32 cellular contexts compared by ENCODE assay signal in the genomic region with DNA sequence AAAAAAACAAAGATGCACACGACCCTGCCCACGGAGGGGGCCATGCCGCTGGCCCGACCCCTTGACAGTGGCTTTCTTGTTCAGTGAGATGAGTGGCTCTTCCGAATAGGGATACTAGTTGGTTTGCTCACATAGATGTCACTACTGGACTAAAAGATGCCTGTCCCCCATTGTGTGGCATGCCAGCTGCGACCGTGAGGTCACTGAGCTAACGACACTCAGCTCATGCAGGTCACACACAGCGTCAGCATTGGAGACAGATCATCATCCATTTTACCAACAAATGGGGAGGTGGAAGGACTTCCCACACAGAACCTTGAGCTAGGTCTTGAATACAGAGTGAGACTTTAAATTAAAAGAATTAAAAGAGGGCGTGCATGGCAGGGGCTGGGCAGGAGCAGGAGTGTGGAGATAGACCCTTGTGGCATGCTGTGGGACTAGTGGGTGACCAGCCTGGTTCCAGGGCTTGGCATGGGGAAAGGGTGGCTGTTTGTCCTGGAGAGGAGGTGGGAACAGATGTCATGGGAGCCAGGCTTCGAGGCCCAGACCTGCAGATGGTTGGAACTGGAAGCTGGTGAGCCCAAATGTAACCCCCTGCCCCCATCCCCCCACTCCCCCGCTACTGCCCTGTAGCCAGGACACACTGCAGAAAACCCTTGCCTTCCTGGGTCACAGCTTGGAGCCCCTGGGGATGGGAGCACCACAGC. TPM values are rescaled to one million over a fixed set of nuclear protein-coding genes. Genes with fewer than 3 reads are reported as not detected.
DNase-seq lines count a peak whose midpoint lies in the region; ATAC-seq and TF ChIP-seq lines count a peak whose summit lies in the region.
"Had no signal": no experiment of that assay in that cellular context is flagged by ENCODE, and none has a peak within 500 bp of the region (broad histone marks: within the 10 kb centered on the region; RNA-seq: fewer than 3 reads in every experiment).

No MANE protein-coding gene starts in this region.

- H3K36me3 ChIP-seq in esophagus muscularis mucosa (no peaks in the 10 kb centered on the region), stomach (no peaks in the 10 kb centered on the region)
- H3K36me3 ChIP-seq: cardiac muscle cell, prostate gland, suprapubic skin had no signal

- H3K27me3 Mint-ChIP-seq in natural killer cell (ENCODE audit: low read depth in 2 of 2) = peaks cover 0 to 2% of the 10 kb centered on the region in 2 donors
- H3K27me3 Mint-ChIP-seq: activated CD4-positive, alpha-beta T cell treated with anti-CD3 and anti-CD28 coated beads for 36 hours; activated CD8-positive, alpha-beta T cell treated with anti-CD3 and anti-CD28 coated beads for 36 hours; activated naive CD8-positive, alpha-beta T cell treated with anti-CD3 and anti-CD28 coated beads for 36 hours had no signal

- H3K9me3 Mint-ChIP-seq in natural killer cell = no peaks in the 10 kb centered on the region
- H3K9me3 Mint-ChIP-seq: activated CD8-positive, alpha-beta T cell treated with anti-CD3 and anti-CD28 coated beads for 36 hours; activated naive CD8-positive, alpha-beta T cell treated with anti-CD3 and anti-CD28 coated beads for 36 hours; activated T-helper 2 cell treated with anti-CD3 and anti-CD28 coated beads, Interferon-gamma antibody, Interleukin-2, Interleukin-4, amounts not matched to agents 10 μg/mL and 5 μg/mL and 100 μg/mL, durations not matched to agents 14 hours and 24 hours and 36 hours; stimulated activated naive B cell treated with anti-CD40 and anti-IgM and Interleukin-4, amounts not matched to agents 10 μg/mL and 1 μg/mL and 100 μg/mL, for 72 hours; T-helper 2 cell treated with Interferon-gamma antibody and Interleukin-4, amounts not matched to agents 5 μg/mL and 100 μg/mL, for 36 hours had no signal

- WGBS in esophagus muscularis mucosa = 84% methylated on average over 8 of the region's 12 CpGs
- 72 to 86% (median 84%) methylated on average over 12 of the region's 12 CpGs for WGBS in stomach, 5 donors

- peak; percentile 46 for DNase-seq in DMS 273 (lab: John Stamatoyannopoulos, UW; ENCODE audit: unreplicated experiment)
- no peak for DNase-seq in DMS 273 treated with DMSO at 0.1 percent for 48 hours (lab: John Stamatoyannopoulos, UW)
- DNase-seq in esophagus muscularis mucosa (ENCODE audit: extremely low spot score) = no peak
- DNase-seq in natural killer cell = no peak
- DNase-seq in stomach = no peak
- no peak for DNase-seq in occipital lobe (lab: John Stamatoyannopoulos, UW)
- DNase-seq: activated CD4-positive, alpha-beta T cell treated with anti-CD3 and anti-CD28 coated beads for 36 hours; activated CD8-positive, alpha-beta T cell treated with anti-CD3 and anti-CD28 coated beads for 36 hours; activated naive CD8-positive, alpha-beta T cell treated with anti-CD3 and anti-CD28 coated beads for 36 hours; Caco-2; cortex of kidney; DND-41; foreskin melanocyte; GF-D8; mammary epithelial cell; NCI-H1417 treated with DMSO at 0.1 percent for 48 hours; NCI-H2081; NCI-H774; stimulated activated naive B cell treated with anti-CD40 and anti-IgM and Interleukin-4, amounts not matched to agents 10 μg/mL and 1 μg/mL and 100 μg/mL, for 72 hours had no signal

- TF ChIP-seq CTCF in esophagus muscularis mucosa (IDR thresholded peaks at IDR 0.05) = no peak
- no peak for TF ChIP-seq CTCF in natural killer cell (IDR thresholded peaks at IDR 0.05)
- TF ChIP-seq CTCF in stomach (IDR thresholded peaks at IDR 0.05) = no peak

- peaks cover 44 to 68% of the 10 kb centered on the region in 2 donors for H3K4me1 Mint-ChIP-seq in natural killer cell
- H3K4me1 Mint-ChIP-seq: activated CD4-positive, alpha-beta T cell treated with anti-CD3 and anti-CD28 coated beads for 36 hours; activated naive CD8-positive, alpha-beta T cell treated with anti-CD3 and anti-CD28 coated beads for 36 hours; stimulated activated naive B cell treated with anti-CD40 and anti-IgM and Interleukin-4, amounts not matched to agents 10 μg/mL and 1 μg/mL and 100 μg/mL, for 72 hours had no signal

- TF ChIP-seq POLR2A in esophagus muscularis mucosa (IDR thresholded peaks at IDR 0.05; ENCODE audit: low read depth) (no peak), stomach (IDR thresholded peaks at IDR 0.05) (no peak)

- H3K27me3 ChIP-seq in esophagus muscularis mucosa (no peaks in the 10 kb centered on the region), stomach (no peaks in the 10 kb centered on the region)
- H3K27me3 ChIP-seq: cardiac muscle cell, suprapubic skin had no signal

- peak overlapping the region; percentile 83 to 84 for H3K27ac Mint-ChIP-seq in natural killer cell
- H3K27ac Mint-ChIP-seq: activated CD4-positive, alpha-beta T cell treated with anti-CD3 and anti-CD28 coated beads for 36 hours; activated CD8-positive, alpha-beta T cell treated with anti-CD3 and anti-CD28 coated beads for 36 hours; activated naive CD8-positive, alpha-beta T cell treated with anti-CD3 and anti-CD28 coated beads for 36 hours; activated T-helper 2 cell treated with anti-CD3 and anti-CD28 coated beads, Interferon-gamma antibody, Interleukin-2, Interleukin-4, amounts not matched to agents 10 μg/mL and 5 μg/mL and 100 μg/mL, durations not matched to agents 14 hours and 24 hours and 36 hours; stimulated activated naive B cell treated with anti-CD40 and anti-IgM and Interleukin-4, amounts not matched to agents 10 μg/mL and 1 μg/mL and 100 μg/mL, for 72 hours; T-helper 2 cell treated with Interferon-gamma antibody and Interleukin-4, amounts not matched to agents 5 μg/mL and 100 μg/mL, for 36 hours had no signal

- intact Hi-C loops in esophagus muscularis mucosa (cut with DNase I) = no loop called here
- intact Hi-C loops in natural killer cell (cut with micrococcal nuclease) = no loop called here
- intact Hi-C loops in stomach (cut with DNase I; ENCODE audit: low total_unique reads) = no loop called here

- H3K27ac ChIP-seq in esophagus muscularis mucosa (replicated peaks in 1 of 4) (peak overlapping the region in 3 of 4 donors; percentile 55 to 58 (median 56)), stomach (peak overlapping the region in 3 of 5 donors; percentile 71 to 82 (median 72))
- H3K27ac ChIP-seq: 22Rv1, C4-2B, cardiac muscle cell, suprapubic skin had no signal

- peaks cover 4 to 40% (median 36%) of the 10 kb centered on the region in 4 donors for H3K4me1 ChIP-seq in esophagus muscularis mucosa
- H3K4me1 ChIP-seq in stomach = peaks cover 3 to 53% (median 22%) of the 10 kb centered on the region in 4 donors
- H3K4me1 ChIP-seq: Caco-2, prostate gland had no signal

- peak overlapping the region; percentile 60 for H3K4me3 Mint-ChIP-seq in natural killer cell
- H3K4me3 Mint-ChIP-seq: activated CD4-positive, alpha-beta T cell treated with anti-CD3 and anti-CD28 coated beads for 36 hours; activated CD8-positive, alpha-beta T cell treated with anti-CD3 and anti-CD28 coated beads for 36 hours; activated naive CD8-positive, alpha-beta T cell treated with anti-CD3 and anti-CD28 coated beads for 36 hours; T-helper 2 cell treated with Interferon-gamma antibody and Interleukin-4, amounts not matched to agents 5 μg/mL and 100 μg/mL, for 36 hours had no signal

- H3K4me3 ChIP-seq in esophagus muscularis mucosa (no peak overlapping the region), stomach (no peak overlapping the region)
- H3K4me3 ChIP-seq: cardiac muscle cell, prostate gland, suprapubic skin had no signal

- H3K9me3 ChIP-seq in esophagus muscularis mucosa (no peaks in the 10 kb centered on the region), stomach (no peaks in the 10 kb centered on the region)
- H3K9me3 ChIP-seq: Caco-2, prostate gland, suprapubic skin had no signal

- no peaks in the 10 kb centered on the region for H3K36me3 Mint-ChIP-seq in natural killer cell
- H3K36me3 Mint-ChIP-seq: activated naive CD8-positive, alpha-beta T cell treated with anti-CD3 and anti-CD28 coated beads for 36 hours; stimulated activated naive B cell treated with anti-CD40 and anti-IgM and Interleukin-4, amounts not matched to agents 10 μg/mL and 1 μg/mL and 100 μg/mL, for 72 hours had no signal

- TF ChIP-seq EP300 in esophagus muscularis mucosa (IDR thresholded peaks at IDR 0.05) (no peak), stomach (IDR thresholded peaks at IDR 0.05) (no peak)

- ATAC-seq in natural killer cell (peak in 2 of 3 donors; percentile 31 to 40), HG02642 (IDR thresholded peaks at IDR 0.05; ENCODE audit: poor library complexity, unreplicated experiment) (no peak), GM19395 (IDR thresholded peaks at IDR 0.05; ENCODE audit: unreplicated experiment) (no peak)
- ATAC-seq: activated CD4-positive, alpha-beta T cell treated with anti-CD3 and anti-CD28 coated beads for 36 hours; activated CD8-positive, alpha-beta T cell treated with anti-CD3 and anti-CD28 coated beads for 36 hours; stimulated activated naive B cell treated with anti-CD40 and anti-IgM and Interleukin-4, amounts not matched to agents 10 μg/mL and 1 μg/mL and 100 μg/mL, for 72 hours had no signal

RNA-seq across cellular contexts. Expression of a gene that starts 12.4 kb away (rescaled TPM):
- total RNA-seq in esophagus muscularis mucosa = 1 to 10 TPM in 1 of 4 donors, under 1 TPM in 3; 0.45 to 3.7 (median 0.84) TPM
- total RNA-seq in natural killer cell = 10 to 100 TPM; 16.0 to 23.9 (median 20.5) TPM
- under 1 TPM in 2 of 5 donors, not detected in 3; 0.29 to 0.45 TPM for total RNA-seq in stomach
- under 1 TPM in 1 of 3 donors, not detected in 2; 0.08 TPM for polyA plus RNA-seq in stomach
- total RNA-seq in occipital lobe = not detected
- total RNA-seq: activated CD4-positive, alpha-beta T cell treated with anti-CD3 and anti-CD28 coated beads for 36 hours; activated CD8-positive, alpha-beta T cell treated with anti-CD3 and anti-CD28 coated beads for 36 hours; activated naive CD8-positive, alpha-beta T cell treated with anti-CD3 and anti-CD28 coated beads for 36 hours; activated T-helper 2 cell treated with anti-CD3 and anti-CD28 coated beads, Interferon-gamma antibody, Interleukin-2, Interleukin-4, amounts not matched to agents 10 μg/mL and 5 μg/mL and 100 μg/mL, durations not matched to agents 14 hours and 24 hours and 36 hours; astrocyte; Caco-2; cardiac muscle cell; LHCN-M2; mammary epithelial cell; RPMI7951; suprapubic skin; urinary bladder had no signal
- polyA plus RNA-seq: cardiac muscle cell, mammary epithelial cell had no signal

Comparison
In these comparisons a context has a peak if more than half of its experiments do, and no peak if none do; other contexts are left out.
1. ATAC-seq: peak in natural killer cell (2 of 3); none in HG02642 (single experiment) and GM19395 (single experiment).